17 cellular contexts compared by ENCODE assay signal in the genomic region with DNA sequence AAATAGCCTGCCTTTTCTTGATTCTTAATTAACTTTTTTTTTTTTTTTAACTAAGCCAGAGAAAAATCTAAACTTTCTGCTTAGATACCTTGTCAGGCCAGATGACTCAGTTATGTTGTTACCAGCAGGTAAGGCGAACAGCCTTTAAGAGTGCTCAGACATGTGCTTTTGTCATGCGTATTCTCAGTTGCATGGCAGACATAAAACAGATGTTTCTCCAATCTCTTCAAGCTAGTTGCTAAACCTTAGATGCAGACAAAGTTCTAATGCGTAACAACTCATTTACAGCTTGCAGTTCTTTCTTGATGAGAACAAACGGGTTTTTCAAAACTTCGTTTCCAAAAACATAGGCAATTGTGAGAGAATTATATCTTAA. TPM values are rescaled to one million over a fixed set of nuclear protein-coding genes. Genes with fewer than 3 reads are reported as not detected.
"Had no signal": no experiment of that assay in that cellular context is flagged by ENCODE, and none has a peak within 500 bp of the region (broad histone marks: within the 10 kb centered on the region; RNA-seq: fewer than 3 reads in every experiment).

No MANE protein-coding gene starts in this region.

- H3K27ac ChIP-seq: colonic mucosa, parathyroid adenoma, tibial nerve had no signal

- H3K9me3 ChIP-seq: colonic mucosa, tibial nerve had no signal

- H3K4me1 ChIP-seq: colonic mucosa, parathyroid adenoma had no signal

- H3K9ac ChIP-seq: parathyroid adenoma had no signal

- H3K79me2 ChIP-seq: parathyroid adenoma had no signal

- ATAC-seq: left colon; stimulated activated memory B cell treated with anti-CD40 and anti-IgM and Interleukin-4, amounts not matched to agents 10 μg/mL and 1 μg/mL and 100 μg/mL, for 72 hours had no signal

- DNase-seq: activated CD4-positive, alpha-beta memory T cell treated with anti-CD3 and anti-CD28 coated beads for 36 hours; activated gamma-delta T cell treated with Interleukin-2 at 50 U/mL for 16 hours; activated naive CD8-positive, alpha-beta T cell treated with anti-CD3 and anti-CD28 coated beads, Interleukin-2, amount 10 ng/mL, durations not matched to agents 7 days and 5 days; activated T-cell treated with anti-CD3 and anti-CD28 coated beads, Interleukin-2, amount 50 U/mL, for 48 hours; colonic mucosa; effector CD8-positive, alpha-beta T cell; hypothalamus; immature natural killer cell; left colon; small intestine had no signal

- FAIRE-seq: small intestine had no signal

- H3K36me3 ChIP-seq: colonic mucosa, tibial nerve had no signal

- H3K4me3 ChIP-seq: colonic mucosa, tibial nerve had no signal

- H3K27me3 ChIP-seq: colonic mucosa, tibial nerve had no signal

RNA-seq across cellular contexts. Expression of a gene that starts 49.7 kb away (rescaled TPM):
- total RNA-seq: activated CD4-positive, alpha-beta memory T cell treated with anti-CD3 and anti-CD28 coated beads for 36 hours; activated naive CD8-positive, alpha-beta T cell treated with anti-CD3 and anti-CD28 coated beads, Interleukin-2, amount 10 ng/mL, durations not matched to agents 7 days and 5 days; astrocyte; colonic mucosa; fibroblast of lung; left colon; neural crest cell; renal cortical epithelial cell; tibial nerve had no signal
- polyA plus RNA-seq: fibroblast of lung, immature natural killer cell, small intestine had no signal
